Comparison of ENCODE assay signal across 14 cellular contexts in genomic region chr7:15780271-15780670, GRCh38.
DNase-seq lines count a peak whose midpoint lies in the region; ATAC-seq and TF ChIP-seq lines count a peak whose summit lies in the region.
"Had no signal": no experiment of that assay in that cellular context is flagged by ENCODE, and none has a peak within 500 bp of the region (broad histone marks: within the 10 kb centered on the region; RNA-seq: fewer than 3 reads in every experiment).

No MANE protein-coding gene starts in this region.

- H3K27me3 ChIP-seq in adipocyte (replicated peaks; ENCODE audit: control insufficient read depth, insufficient read depth, low read length) = no peaks in the 10 kb centered on the region

- H3K36me3 Mint-ChIP-seq in HFFc6 (ENCODE audit: low read depth) (no peaks in the 10 kb centered on the region), natural killer cell (no peaks in the 10 kb centered on the region)

- H3K4me1 Mint-ChIP-seq in HFFc6 (ENCODE audit: low read depth) (peaks cover 7% of the 10 kb centered on the region; the same call in 1 of the 2 replicates), natural killer cell (no peaks in the 10 kb centered on the region)

- intact Hi-C loops in sciatic nerve (cut with DNase I) (no loop called here), natural killer cell (cut with micrococcal nuclease) (no loop called here)

- TF ChIP-seq CTCF in HFFc6 (IDR thresholded peaks at IDR 0.05) (no peak), fibroblast of pulmonary artery (IDR thresholded peaks at IDR 0.05; ENCODE audit: low read length, missing control alignments) (no peak), natural killer cell (IDR thresholded peaks at IDR 0.05) (no peak)

- no peaks in the 10 kb centered on the region for H3K27me3 Mint-ChIP-seq in HFFc6 (ENCODE audit: insufficient read depth)
- H3K27me3 Mint-ChIP-seq in natural killer cell (ENCODE audit: low read depth in 2 of 2) = no peaks in the 10 kb centered on the region

- no peaks in the 10 kb centered on the region for H3K9me3 ChIP-seq in adipocyte (ENCODE audit: control insufficient read depth, low read length)

- H3K27ac Mint-ChIP-seq in HFFc6 (no peak overlapping the region), natural killer cell (no peak overlapping the region)

- H3K4me1 ChIP-seq in adipocyte (ENCODE audit: control insufficient read depth, insufficient read depth, low read length) = no peaks in the 10 kb centered on the region

- H3K9ac ChIP-seq in adipocyte (ENCODE audit: low read length) = no peak overlapping the region

- no peaks in the 10 kb centered on the region for H3K36me3 ChIP-seq in adipocyte (ENCODE audit: control insufficient read depth, insufficient read depth, low read length, severe bottlenecking)

- DNase-seq in HFFc6 (peak; percentile 63), adipocyte (ENCODE audit: low read depth) (peak; percentile 29), fibroblast of pulmonary artery (ENCODE audit: low read depth) (peak; percentile 81), sciatic nerve (ENCODE audit: low spot score) (no peak), natural killer cell (no peak), anterior cingulate cortex (lab: John Stamatoyannopoulos, UW) (no peak)
- DNase-seq: activated effector memory CD4-positive, alpha-beta T cell treated with anti-CD3 and anti-CD28 coated beads, Interleukin-2, amount 50 U/mL, for 16 hours; caudate nucleus; GF-D8; H7; NK-92 treated with Interleukin-12 subunit alpha and Interleukin-12 subunit beta, amount 100 ng/mL, for 24 hours; stimulated activated naive CD8-positive, alpha-beta T cell treated with anti-CD3 and anti-CD28 coated beads, Interleukin-15, Interleukin-2, amounts not matched to agents 100 U/mL and 50 U/mL, for 24 hours had no signal

- H3K4me3 Mint-ChIP-seq in HFFc6 (no peak overlapping the region), natural killer cell (no peak overlapping the region)

- H3K4me3 ChIP-seq in adipocyte (ENCODE audit: low read length) = no peak overlapping the region
- H3K4me3 ChIP-seq in fibroblast of pulmonary artery (replicated peaks; ENCODE audit: low read depth, low read length) = no peak overlapping the region
- H3K4me3 ChIP-seq: lung had no signal

- H3K9me3 Mint-ChIP-seq in HFFc6 = no peaks in the 10 kb centered on the region
- peaks cover 5 to 11% of the 10 kb centered on the region in 2 donors for H3K9me3 Mint-ChIP-seq in natural killer cell

- ATAC-seq in sciatic nerve (peak; percentile 19), natural killer cell (no peak), GM21367 (IDR thresholded peaks at IDR 0.05; ENCODE audit: unreplicated experiment) (no peak)
- ATAC-seq: stimulated activated naive CD8-positive, alpha-beta T cell treated with anti-CD3 and anti-CD28 coated beads, Interleukin-15, Interleukin-2, amounts not matched to agents 100 U/mL and 50 U/mL, for 24 hours had no signal

Comparison
In these comparisons a context has a peak if more than half of its experiments do, and no peak if none do; other contexts are left out.
1. DNase-seq: peak in HFFc6 (single experiment), adipocyte (single experiment) and fibroblast of pulmonary artery (single experiment); none in sciatic nerve (single experiment), natural killer cell (single experiment) and anterior cingulate cortex (0 of 58).